ENCODE assay signal across 16 cellular contexts in genomic region chr17:52681486-52681885, GRCh38.
"Had no signal": no experiment of that assay in that cellular context is flagged by ENCODE, and none has a peak within 500 bp of the region (broad histone marks: within the 10 kb centered on the region; RNA-seq: fewer than 3 reads in every experiment).

No MANE protein-coding gene starts in this region.

- H3K4me3 ChIP-seq: cardiac muscle cell, dorsolateral prefrontal cortex, skin epidermis had no signal

- H3K27ac ChIP-seq: cardiac muscle cell, dorsolateral prefrontal cortex, skin epidermis had no signal

- H3K36me3 ChIP-seq: cardiac muscle cell had no signal

- DNase-seq: activated CD4-positive, alpha-beta T cell treated with anti-CD3 and anti-CD28 coated beads for 48 hours; activated CD8-positive, alpha-beta T cell treated with anti-CD3 and anti-CD28 coated beads for 36 hours; activated gamma-delta T cell; activated T-cell treated with anti-CD3 and anti-CD28 coated beads, Interleukin-2, amount 50 U/mL, for 48 hours; dorsolateral prefrontal cortex; endodermal cell; head of caudate nucleus; immature natural killer cell; mesendoderm; nucleus accumbens; right cardiac atrium; stimulated activated CD4-positive, alpha-beta T cell treated with anti-CD3 and anti-CD28 coated beads, Interleukin-4, amount 100 ng/mL, for 24 hours; stimulated activated naive CD4-positive, alpha-beta T cell treated with Interleukin-2 at 50 U/mL for 16 hours; substantia nigra had no signal

- H3K27me3 ChIP-seq: cardiac muscle cell, dorsolateral prefrontal cortex had no signal
